1 cellular context compared by ENCODE assay signal in genomic region chr1:232805269-232806070, GRCh38.
TF ChIP-seq lines count a peak whose summit lies in the region.

A gene with protein sequence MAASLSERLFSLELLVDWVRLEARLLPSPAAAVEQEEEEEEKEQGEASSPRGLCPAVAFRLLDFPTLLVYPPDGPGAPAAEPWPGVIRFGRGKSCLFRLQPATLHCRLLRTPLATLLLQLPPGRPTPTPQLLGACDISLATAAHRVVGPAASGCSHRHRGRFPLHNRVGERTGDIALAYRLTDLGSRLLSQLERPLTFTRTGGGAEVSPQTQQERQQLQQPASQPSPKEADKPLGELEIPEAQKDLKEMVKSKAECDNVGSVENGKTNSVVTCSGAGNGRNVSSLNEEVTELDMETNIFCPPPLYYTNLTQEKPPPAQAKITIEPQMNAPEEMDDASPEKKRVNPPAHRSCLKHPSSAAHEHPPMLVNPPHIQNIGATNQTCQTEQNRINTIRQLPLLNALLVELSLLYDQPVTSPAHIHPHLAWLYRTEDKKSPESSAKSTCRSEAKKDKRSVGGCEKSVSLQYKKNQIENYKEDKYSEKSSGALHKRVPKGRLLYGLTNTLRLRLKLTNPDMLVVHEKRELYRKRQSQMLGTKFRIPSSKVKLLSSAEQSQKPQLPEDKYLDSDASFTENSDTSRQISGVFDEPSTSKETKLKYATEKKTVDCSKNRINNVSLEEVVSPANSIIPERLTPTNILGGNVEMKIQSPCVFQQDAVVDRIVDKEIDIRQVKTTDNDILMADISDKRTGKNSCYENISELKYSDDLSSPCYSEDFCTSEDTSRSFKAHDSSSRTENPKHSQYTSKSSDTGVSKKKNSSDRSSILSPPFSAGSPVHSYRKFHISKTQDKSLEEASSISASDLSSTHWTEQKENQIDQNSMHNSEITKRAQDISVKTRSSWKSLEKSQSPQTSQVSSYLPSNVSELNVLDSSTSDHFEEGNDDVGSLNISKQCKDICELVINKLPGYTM (plus strand): TSS chr1:232805416. CDS start chr1:232805450, 34 bp downstream.

TF ChIP-seq in WTC11, 78 proteins besides CTCF, POLR2A, EP300 and RAD21 (continued from another document and continues in another):
- TF ChIP-seq, protein P1, sequence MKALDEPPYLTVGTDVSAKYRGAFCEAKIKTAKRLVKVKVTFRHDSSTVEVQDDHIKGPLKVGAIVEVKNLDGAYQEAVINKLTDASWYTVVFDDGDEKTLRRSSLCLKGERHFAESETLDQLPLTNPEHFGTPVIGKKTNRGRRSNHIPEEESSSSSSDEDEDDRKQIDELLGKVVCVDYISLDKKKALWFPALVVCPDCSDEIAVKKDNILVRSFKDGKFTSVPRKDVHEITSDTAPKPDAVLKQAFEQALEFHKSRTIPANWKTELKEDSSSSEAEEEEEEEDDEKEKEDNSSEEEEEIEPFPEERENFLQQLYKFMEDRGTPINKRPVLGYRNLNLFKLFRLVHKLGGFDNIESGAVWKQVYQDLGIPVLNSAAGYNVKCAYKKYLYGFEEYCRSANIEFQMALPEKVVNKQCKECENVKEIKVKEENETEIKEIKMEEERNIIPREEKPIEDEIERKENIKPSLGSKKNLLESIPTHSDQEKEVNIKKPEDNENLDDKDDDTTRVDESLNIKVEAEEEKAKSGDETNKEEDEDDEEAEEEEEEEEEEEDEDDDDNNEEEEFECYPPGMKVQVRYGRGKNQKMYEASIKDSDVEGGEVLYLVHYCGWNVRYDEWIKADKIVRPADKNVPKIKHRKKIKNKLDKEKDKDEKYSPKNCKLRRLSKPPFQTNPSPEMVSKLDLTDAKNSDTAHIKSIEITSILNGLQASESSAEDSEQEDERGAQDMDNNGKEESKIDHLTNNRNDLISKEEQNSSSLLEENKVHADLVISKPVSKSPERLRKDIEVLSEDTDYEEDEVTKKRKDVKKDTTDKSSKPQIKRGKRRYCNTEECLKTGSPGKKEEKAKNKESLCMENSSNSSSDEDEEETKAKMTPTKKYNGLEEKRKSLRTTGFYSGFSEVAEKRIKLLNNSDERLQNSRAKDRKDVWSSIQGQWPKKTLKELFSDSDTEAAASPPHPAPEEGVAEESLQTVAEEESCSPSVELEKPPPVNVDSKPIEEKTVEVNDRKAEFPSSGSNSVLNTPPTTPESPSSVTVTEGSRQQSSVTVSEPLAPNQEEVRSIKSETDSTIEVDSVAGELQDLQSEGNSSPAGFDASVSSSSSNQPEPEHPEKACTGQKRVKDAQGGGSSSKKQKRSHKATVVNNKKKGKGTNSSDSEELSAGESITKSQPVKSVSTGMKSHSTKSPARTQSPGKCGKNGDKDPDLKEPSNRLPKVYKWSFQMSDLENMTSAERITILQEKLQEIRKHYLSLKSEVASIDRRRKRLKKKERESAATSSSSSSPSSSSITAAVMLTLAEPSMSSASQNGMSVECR (CRISPR knock-in tag; IDR thresholded peaks at IDR 0.05; ENCODE audit: borderline replicate concordance) = no peak; the same call in 1 of the 2 replicates
- TF ChIP-seq, protein P2, sequence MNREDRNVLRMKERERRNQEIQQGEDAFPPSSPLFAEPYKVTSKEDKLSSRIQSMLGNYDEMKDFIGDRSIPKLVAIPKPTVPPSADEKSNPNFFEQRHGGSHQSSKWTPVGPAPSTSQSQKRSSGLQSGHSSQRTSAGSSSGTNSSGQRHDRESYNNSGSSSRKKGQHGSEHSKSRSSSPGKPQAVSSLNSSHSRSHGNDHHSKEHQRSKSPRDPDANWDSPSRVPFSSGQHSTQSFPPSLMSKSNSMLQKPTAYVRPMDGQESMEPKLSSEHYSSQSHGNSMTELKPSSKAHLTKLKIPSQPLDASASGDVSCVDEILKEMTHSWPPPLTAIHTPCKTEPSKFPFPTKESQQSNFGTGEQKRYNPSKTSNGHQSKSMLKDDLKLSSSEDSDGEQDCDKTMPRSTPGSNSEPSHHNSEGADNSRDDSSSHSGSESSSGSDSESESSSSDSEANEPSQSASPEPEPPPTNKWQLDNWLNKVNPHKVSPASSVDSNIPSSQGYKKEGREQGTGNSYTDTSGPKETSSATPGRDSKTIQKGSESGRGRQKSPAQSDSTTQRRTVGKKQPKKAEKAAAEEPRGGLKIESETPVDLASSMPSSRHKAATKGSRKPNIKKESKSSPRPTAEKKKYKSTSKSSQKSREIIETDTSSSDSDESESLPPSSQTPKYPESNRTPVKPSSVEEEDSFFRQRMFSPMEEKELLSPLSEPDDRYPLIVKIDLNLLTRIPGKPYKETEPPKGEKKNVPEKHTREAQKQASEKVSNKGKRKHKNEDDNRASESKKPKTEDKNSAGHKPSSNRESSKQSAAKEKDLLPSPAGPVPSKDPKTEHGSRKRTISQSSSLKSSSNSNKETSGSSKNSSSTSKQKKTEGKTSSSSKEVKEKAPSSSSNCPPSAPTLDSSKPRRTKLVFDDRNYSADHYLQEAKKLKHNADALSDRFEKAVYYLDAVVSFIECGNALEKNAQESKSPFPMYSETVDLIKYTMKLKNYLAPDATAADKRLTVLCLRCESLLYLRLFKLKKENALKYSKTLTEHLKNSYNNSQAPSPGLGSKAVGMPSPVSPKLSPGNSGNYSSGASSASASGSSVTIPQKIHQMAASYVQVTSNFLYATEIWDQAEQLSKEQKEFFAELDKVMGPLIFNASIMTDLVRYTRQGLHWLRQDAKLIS (CRISPR knock-in tag; IDR thresholded peaks at IDR 0.05; ENCODE audit: borderline replicate concordance) = peak; percentile 25; the same call in 1 of the 2 replicates
- TF ChIP-seq USF2 (CRISPR knock-in tag; IDR thresholded peaks at IDR 0.05) (no peak; the same call in 1 of the 2 replicates), HMGXB4 (CRISPR knock-in tag; IDR thresholded peaks at IDR 0.05) (peak; percentile 66; the same call in 1 of the 2 replicates), OVOL2 (CRISPR knock-in tag; IDR thresholded peaks at IDR 0.05; ENCODE audit: borderline replicate concordance) (no peak), ZNF121 (CRISPR knock-in tag; IDR thresholded peaks at IDR 0.05) (no peak), RORB (CRISPR knock-in tag; IDR thresholded peaks at IDR 0.05) (no peak), NFATC4 (CRISPR knock-in tag; IDR thresholded peaks at IDR 0.05) (no peak), ZNF219 (CRISPR knock-in tag; IDR thresholded peaks at IDR 0.05; ENCODE audit: borderline replicate concordance) (no peak; the same call in 1 of the 2 replicates), RELA (CRISPR knock-in tag; IDR thresholded peaks at IDR 0.05; ENCODE audit: borderline replicate concordance) (peak; percentile 90), HMGA2 (CRISPR knock-in tag; IDR thresholded peaks at IDR 0.05) (0 out of 2 replicates have a peak, but pooled peaks have one; percentile 4), TCF7 (CRISPR knock-in tag; IDR thresholded peaks at IDR 0.05; ENCODE audit: low read depth) (no peak), ZBTB21 (CRISPR knock-in tag; IDR thresholded peaks at IDR 0.05; ENCODE audit: borderline replicate concordance) (peak; percentile 67; the same call in 1 of the 2 replicates), MXD4 (CRISPR knock-in tag; IDR thresholded peaks at IDR 0.05; ENCODE audit: borderline replicate concordance) (no peak), IRF2 (CRISPR knock-in tag; IDR thresholded peaks at IDR 0.05; ENCODE audit: borderline replicate concordance, low read depth) (0 out of 2 replicates have a peak, but pooled peaks have one; percentile 5), ELF4 (CRISPR knock-in tag; IDR thresholded peaks at IDR 0.05; ENCODE audit: low read depth) (no peak), EMX1 (CRISPR knock-in tag; IDR thresholded peaks at IDR 0.05) (no peak), SMAD3 (CRISPR knock-in tag; IDR thresholded peaks at IDR 0.05; ENCODE audit: borderline replicate concordance) (peak; percentile 35; the same call in 1 of the 2 replicates), FOXK1 (CRISPR knock-in tag; IDR thresholded peaks at IDR 0.05) (peak; percentile 14; the same call in 1 of the 2 replicates), ZNF317 (CRISPR knock-in tag; IDR thresholded peaks at IDR 0.05; ENCODE audit: borderline replicate concordance, low read depth) (no peak), NFE2L1 (CRISPR knock-in tag; IDR thresholded peaks at IDR 0.05) (no peak), ATF1 (CRISPR knock-in tag; IDR thresholded peaks at IDR 0.05) (peak; percentile 79; the same call in 1 of the 2 replicates), GABPB1 (CRISPR knock-in tag; IDR thresholded peaks at IDR 0.05) (no peak)
- TF ChIP-seq, protein P3, sequence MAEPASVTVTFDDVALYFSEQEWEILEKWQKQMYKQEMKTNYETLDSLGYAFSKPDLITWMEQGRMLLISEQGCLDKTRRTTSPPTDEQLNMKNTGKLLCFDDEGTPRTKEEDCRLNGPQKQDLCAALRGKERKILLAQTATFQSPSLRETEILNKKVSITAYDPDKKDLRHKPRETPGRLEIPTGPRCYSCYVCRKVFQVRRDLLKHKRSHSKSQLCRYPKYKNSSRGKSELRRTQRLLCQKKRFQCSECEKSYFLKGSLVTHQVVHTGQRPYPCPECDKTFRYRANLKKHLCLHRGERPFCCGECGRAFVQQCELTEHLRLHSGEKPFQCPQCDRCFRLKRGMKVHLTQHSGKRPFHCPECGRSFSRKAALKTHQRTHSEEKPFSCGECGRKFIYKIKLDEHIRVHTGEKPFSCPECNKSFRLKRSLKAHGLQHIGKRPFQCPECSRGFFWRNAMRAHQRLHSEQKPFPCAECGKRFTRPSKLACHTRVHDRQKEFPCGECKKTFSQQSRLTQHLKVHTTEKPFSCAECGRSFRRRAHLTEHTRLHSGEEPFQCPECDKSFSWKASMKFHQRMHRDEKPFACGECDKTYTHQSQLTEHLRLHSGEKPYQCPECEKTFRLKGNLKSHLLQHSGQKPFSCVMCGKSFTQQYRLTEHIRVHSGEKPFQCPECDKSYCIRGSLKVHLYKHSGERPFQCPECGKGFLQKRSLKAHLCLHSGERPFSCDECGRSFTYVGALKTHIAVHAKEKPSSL (CRISPR knock-in tag; conservative IDR thresholded peaks at IDR 0.05) = no peak
- TF ChIP-seq, protein P4, sequence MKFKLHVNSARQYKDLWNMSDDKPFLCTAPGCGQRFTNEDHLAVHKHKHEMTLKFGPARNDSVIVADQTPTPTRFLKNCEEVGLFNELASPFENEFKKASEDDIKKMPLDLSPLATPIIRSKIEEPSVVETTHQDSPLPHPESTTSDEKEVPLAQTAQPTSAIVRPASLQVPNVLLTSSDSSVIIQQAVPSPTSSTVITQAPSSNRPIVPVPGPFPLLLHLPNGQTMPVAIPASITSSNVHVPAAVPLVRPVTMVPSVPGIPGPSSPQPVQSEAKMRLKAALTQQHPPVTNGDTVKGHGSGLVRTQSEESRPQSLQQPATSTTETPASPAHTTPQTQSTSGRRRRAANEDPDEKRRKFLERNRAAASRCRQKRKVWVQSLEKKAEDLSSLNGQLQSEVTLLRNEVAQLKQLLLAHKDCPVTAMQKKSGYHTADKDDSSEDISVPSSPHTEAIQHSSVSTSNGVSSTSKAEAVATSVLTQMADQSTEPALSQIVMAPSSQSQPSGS (CRISPR knock-in tag; IDR thresholded peaks at IDR 0.05; ENCODE audit: borderline replicate concordance, low read depth) = no peak
- TF ChIP-seq, protein P5, sequence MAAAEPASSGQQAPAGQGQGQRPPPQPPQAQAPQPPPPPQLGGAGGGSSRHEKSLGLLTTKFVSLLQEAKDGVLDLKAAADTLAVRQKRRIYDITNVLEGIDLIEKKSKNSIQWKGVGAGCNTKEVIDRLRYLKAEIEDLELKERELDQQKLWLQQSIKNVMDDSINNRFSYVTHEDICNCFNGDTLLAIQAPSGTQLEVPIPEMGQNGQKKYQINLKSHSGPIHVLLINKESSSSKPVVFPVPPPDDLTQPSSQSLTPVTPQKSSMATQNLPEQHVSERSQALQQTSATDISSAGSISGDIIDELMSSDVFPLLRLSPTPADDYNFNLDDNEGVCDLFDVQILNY (CRISPR knock-in tag; IDR thresholded peaks at IDR 0.05) = peak; percentile 77
- TF ChIP-seq, protein P6, sequence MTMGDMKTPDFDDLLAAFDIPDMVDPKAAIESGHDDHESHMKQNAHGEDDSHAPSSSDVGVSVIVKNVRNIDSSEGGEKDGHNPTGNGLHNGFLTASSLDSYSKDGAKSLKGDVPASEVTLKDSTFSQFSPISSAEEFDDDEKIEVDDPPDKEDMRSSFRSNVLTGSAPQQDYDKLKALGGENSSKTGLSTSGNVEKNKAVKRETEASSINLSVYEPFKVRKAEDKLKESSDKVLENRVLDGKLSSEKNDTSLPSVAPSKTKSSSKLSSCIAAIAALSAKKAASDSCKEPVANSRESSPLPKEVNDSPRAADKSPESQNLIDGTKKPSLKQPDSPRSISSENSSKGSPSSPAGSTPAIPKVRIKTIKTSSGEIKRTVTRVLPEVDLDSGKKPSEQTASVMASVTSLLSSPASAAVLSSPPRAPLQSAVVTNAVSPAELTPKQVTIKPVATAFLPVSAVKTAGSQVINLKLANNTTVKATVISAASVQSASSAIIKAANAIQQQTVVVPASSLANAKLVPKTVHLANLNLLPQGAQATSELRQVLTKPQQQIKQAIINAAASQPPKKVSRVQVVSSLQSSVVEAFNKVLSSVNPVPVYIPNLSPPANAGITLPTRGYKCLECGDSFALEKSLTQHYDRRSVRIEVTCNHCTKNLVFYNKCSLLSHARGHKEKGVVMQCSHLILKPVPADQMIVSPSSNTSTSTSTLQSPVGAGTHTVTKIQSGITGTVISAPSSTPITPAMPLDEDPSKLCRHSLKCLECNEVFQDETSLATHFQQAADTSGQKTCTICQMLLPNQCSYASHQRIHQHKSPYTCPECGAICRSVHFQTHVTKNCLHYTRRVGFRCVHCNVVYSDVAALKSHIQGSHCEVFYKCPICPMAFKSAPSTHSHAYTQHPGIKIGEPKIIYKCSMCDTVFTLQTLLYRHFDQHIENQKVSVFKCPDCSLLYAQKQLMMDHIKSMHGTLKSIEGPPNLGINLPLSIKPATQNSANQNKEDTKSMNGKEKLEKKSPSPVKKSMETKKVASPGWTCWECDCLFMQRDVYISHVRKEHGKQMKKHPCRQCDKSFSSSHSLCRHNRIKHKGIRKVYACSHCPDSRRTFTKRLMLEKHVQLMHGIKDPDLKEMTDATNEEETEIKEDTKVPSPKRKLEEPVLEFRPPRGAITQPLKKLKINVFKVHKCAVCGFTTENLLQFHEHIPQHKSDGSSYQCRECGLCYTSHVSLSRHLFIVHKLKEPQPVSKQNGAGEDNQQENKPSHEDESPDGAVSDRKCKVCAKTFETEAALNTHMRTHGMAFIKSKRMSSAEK (CRISPR knock-in tag; IDR thresholded peaks at IDR 0.05; ENCODE audit: borderline replicate concordance) = no peak
- TF ChIP-seq, protein P7, sequence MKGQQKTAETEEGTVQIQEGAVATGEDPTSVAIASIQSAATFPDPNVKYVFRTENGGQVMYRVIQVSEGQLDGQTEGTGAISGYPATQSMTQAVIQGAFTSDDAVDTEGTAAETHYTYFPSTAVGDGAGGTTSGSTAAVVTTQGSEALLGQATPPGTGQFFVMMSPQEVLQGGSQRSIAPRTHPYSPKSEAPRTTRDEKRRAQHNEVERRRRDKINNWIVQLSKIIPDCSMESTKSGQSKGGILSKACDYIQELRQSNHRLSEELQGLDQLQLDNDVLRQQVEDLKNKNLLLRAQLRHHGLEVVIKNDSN (CRISPR knock-in tag; IDR thresholded peaks at IDR 0.05) = peak; percentile 35; the same call in 1 of the 2 replicates
